In the genomic region with DNA sequence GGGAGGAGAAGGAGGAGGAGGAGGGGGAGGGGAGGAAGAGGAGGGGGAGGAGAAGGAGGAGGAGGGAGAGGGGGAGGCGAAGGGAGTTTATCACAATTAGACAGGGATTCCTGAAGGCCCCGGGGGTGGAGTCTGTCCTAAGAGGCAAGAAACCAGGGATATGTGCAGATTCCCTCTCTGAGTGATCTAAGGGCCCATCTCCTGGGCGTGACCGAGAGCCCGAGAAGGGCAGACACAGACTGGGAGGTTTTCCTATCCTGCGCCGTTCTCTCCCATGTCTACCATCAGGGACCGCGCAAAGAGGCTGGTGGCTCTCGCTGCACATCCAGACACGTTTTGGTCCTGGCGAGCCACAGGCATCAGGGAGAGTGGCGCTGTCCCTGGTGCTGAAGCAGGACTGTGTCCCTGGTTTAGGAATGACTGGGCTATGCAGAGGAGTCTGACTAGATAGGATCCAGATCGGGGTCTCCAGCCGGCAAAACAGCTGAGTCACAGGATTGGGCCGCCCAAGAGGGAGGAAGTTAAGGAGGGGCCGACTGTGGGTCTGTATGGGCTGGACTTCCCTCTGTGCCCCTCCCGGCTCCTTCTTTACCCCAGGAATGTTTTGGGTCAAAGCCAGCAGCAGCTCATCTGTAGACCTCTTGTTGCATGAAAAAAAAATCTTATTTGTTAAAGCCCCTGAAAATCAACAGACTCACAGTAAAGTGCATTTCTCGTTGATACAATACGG, we compare ENCODE assay signal across 2 cellular contexts.
TF ChIP-seq lines count a peak whose summit lies in the region.

No MANE protein-coding gene starts in this region.

TF ChIP-seq in PFSK-1, 5 proteins besides CTCF, POLR2A, EP300 and RAD21:
- TF ChIP-seq, protein P1, sequence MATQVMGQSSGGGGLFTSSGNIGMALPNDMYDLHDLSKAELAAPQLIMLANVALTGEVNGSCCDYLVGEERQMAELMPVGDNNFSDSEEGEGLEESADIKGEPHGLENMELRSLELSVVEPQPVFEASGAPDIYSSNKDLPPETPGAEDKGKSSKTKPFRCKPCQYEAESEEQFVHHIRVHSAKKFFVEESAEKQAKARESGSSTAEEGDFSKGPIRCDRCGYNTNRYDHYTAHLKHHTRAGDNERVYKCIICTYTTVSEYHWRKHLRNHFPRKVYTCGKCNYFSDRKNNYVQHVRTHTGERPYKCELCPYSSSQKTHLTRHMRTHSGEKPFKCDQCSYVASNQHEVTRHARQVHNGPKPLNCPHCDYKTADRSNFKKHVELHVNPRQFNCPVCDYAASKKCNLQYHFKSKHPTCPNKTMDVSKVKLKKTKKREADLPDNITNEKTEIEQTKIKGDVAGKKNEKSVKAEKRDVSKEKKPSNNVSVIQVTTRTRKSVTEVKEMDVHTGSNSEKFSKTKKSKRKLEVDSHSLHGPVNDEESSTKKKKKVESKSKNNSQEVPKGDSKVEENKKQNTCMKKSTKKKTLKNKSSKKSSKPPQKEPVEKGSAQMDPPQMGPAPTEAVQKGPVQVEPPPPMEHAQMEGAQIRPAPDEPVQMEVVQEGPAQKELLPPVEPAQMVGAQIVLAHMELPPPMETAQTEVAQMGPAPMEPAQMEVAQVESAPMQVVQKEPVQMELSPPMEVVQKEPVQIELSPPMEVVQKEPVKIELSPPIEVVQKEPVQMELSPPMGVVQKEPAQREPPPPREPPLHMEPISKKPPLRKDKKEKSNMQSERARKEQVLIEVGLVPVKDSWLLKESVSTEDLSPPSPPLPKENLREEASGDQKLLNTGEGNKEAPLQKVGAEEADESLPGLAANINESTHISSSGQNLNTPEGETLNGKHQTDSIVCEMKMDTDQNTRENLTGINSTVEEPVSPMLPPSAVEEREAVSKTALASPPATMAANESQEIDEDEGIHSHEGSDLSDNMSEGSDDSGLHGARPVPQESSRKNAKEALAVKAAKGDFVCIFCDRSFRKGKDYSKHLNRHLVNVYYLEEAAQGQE (IDR thresholded peaks at IDR 0.05; ENCODE audit: insufficient read depth in 1 of 2, low read depth in 2 of 2, low read length in 2 of 2): peak; percentile 99 to 100
- no peak for TF ChIP-seq POLR2AphosphoS5 (IDR thresholded peaks at IDR 0.05; ENCODE audit: low read depth, low read length)
- peak; percentile 48; the same call in 1 of the 2 replicates for TF ChIP-seq SIN3A (IDR thresholded peaks at IDR 0.05; ENCODE audit: borderline replicate concordance, insufficient read depth, low read length)

TF ChIP-seq in GM12878, 131 proteins besides CTCF, POLR2A, EP300 and RAD21:
- no peak for TF ChIP-seq POLR2AphosphoS5 (IDR thresholded peaks at IDR 0.05; ENCODE audit: low read length)
- TF ChIP-seq RAD51 (IDR thresholded peaks at IDR 0.05): no peak
- TF ChIP-seq EED (IDR thresholded peaks at IDR 0.05; ENCODE audit: low read depth): 0 out of 2 replicates have a peak, but pooled peaks have one; percentile 18
- TF ChIP-seq NR2F1 (conservative IDR thresholded peaks at IDR 0.05): no peak
- TF ChIP-seq SUPT20H (IDR thresholded peaks at IDR 0.05; ENCODE audit: borderline replicate concordance, control insufficient read depth, low read depth, low read length): no peak
- no peak for TF ChIP-seq SREBF2 (IDR thresholded peaks at IDR 0.05; ENCODE audit: low read length)
- peak; percentile 16; the same call in 1 of the 2 replicates for TF ChIP-seq IKZF1 (conservative IDR thresholded peaks at IDR 0.05)
- TF ChIP-seq STAT1 (conservative IDR thresholded peaks at IDR 0.05): no peak
- TF ChIP-seq ESRRA (IDR thresholded peaks at IDR 0.05; ENCODE audit: low read length): no peak
- TF ChIP-seq, protein P1 (IDR thresholded peaks at IDR 0.05; ENCODE audit: low read depth, low read length): peak; percentile 97
- no peak for TF ChIP-seq STAT3 (IDR thresholded peaks at IDR 0.05; ENCODE audit: low read depth, low read length)
- TF ChIP-seq IRF4 (IDR thresholded peaks at IDR 0.05; ENCODE audit: low read depth, low read length): 0 out of 2 replicates have a peak, but pooled peaks have one; percentile 66
